ENCODE assay signal across 23 cellular contexts in genomic region chr4:159097144-159097543, GRCh38.
"Had no signal": no experiment of that assay in that cellular context is flagged by ENCODE, and none has a peak within 500 bp of the region (broad histone marks: within the 10 kb centered on the region; RNA-seq: fewer than 3 reads in every experiment).

No MANE protein-coding gene starts in this region.

- H3K27ac Mint-ChIP-seq: natural killer cell; stimulated activated memory B cell treated with anti-CD40 and anti-IgM and Interleukin-4, amounts not matched to agents 10 μg/mL and 1 μg/mL and 100 μg/mL, for 72 hours; stimulated activated naive CD8-positive, alpha-beta T cell treated with anti-CD3 and anti-CD28 coated beads, Interleukin-15, amount 100 ng/mL, for 72 hours had no signal

- H3K4me3 Mint-ChIP-seq: mesothelial cell of epicardium; naive B cell; natural killer cell; nephron progenitor cell; stimulated activated memory B cell treated with anti-CD40 and anti-IgM and Interleukin-4, amounts not matched to agents 10 μg/mL and 1 μg/mL and 100 μg/mL, for 72 hours; stimulated activated naive CD8-positive, alpha-beta T cell treated with anti-CD3 and anti-CD28 coated beads, Interleukin-15, amount 100 ng/mL, for 72 hours; type B pancreatic cell had no signal

- H3K9me3 Mint-ChIP-seq: mesothelial cell of epicardium; naive B cell; natural killer cell; nephron progenitor cell; stimulated activated memory B cell treated with anti-CD40 and anti-IgM and Interleukin-4, amounts not matched to agents 10 μg/mL and 1 μg/mL and 100 μg/mL, for 72 hours; stimulated activated naive CD8-positive, alpha-beta T cell treated with anti-CD3 and anti-CD28 coated beads, Interleukin-15, amount 100 ng/mL, for 72 hours; type B pancreatic cell had no signal

- ATAC-seq: left lobe of liver; natural killer cell; stimulated activated memory B cell treated with anti-CD40 and anti-IgM and Interleukin-4, amounts not matched to agents 10 μg/mL and 1 μg/mL and 100 μg/mL, for 72 hours; stimulated activated naive CD8-positive, alpha-beta T cell treated with anti-CD3 and anti-CD28 coated beads, Interleukin-15, amount 100 ng/mL, for 72 hours had no signal

- H3K27me3 ChIP-seq: hepatocyte, ovary, right atrium auricular region, right lobe of liver, tibial nerve, uterus had no signal

- H3K4me1 ChIP-seq: right lobe of liver, uterus had no signal

- H3K9me3 ChIP-seq: lower lobe of right lung, ovary, right atrium auricular region, right lobe of liver, tibial nerve, uterus had no signal

- H3K27ac ChIP-seq: lower lobe of right lung, ovary, right atrium auricular region, right lobe of liver, uterus had no signal

- DNase-seq: islet precursor cell; lower lobe of right lung; naive B cell; natural killer cell; nephron progenitor cell; ovary; right lobe of liver; stimulated activated CD4-positive, alpha-beta T cell treated with anti-CD3 and anti-CD28 coated beads, Interleukin-1b, Interleukin-23, amount 100 ng/mL, for 48 hours; stimulated activated CD4-positive, alpha-beta T cell treated with anti-CD3 and anti-CD28 coated beads, Interleukin-2, amount 100 ng/mL, for 48 hours; stimulated activated CD4-positive, alpha-beta T cell treated with anti-CD3 and anti-CD28 coated beads, Interleukin-4, amount 100 ng/mL, for 4 hours; stimulated activated CD8-positive, alpha-beta memory T cell treated with anti-CD3 and anti-CD28 coated beads, Interleukin-4, amount 100 ng/mL, for 48 hours; stimulated activated naive CD4-positive, alpha-beta T cell treated with Interleukin-2 at 50 U/mL for 16 hours; stimulated activated naive CD8-positive, alpha-beta T cell treated with anti-CD3 and anti-CD28 coated beads, Interleukin-15, amount 100 ng/mL, for 72 hours; substantia nigra; uterus had no signal

- H3K4me3 ChIP-seq: hepatocyte, lower lobe of right lung, ovary, right atrium auricular region, right lobe of liver, smooth muscle cell, tibial nerve, uterus had no signal

- H3K36me3 ChIP-seq: lower lobe of right lung, ovary, right atrium auricular region, right lobe of liver, tibial nerve, uterus had no signal

- H3K36me3 Mint-ChIP-seq: mesothelial cell of epicardium; naive B cell; natural killer cell; stimulated activated memory B cell treated with anti-CD40 and anti-IgM and Interleukin-4, amounts not matched to agents 10 μg/mL and 1 μg/mL and 100 μg/mL, for 72 hours; type B pancreatic cell had no signal
